ENCODE assay signal across 19 cellular contexts in genomic region chr15:48391950-48392349, GRCh38.
DNase-seq lines count a peak whose midpoint lies in the region; ATAC-seq and TF ChIP-seq lines count a peak whose summit lies in the region.
"Had no signal": no experiment of that assay in that cellular context is flagged by ENCODE, and none has a peak within 500 bp of the region (broad histone marks: within the 10 kb centered on the region; RNA-seq: fewer than 3 reads in every experiment).

No MANE protein-coding gene starts in this region.

- no peak for DNase-seq in A673 (ENCODE audit: low spot score)
- DNase-seq in NCI-H2196 (lab: John Stamatoyannopoulos, UW; ENCODE audit: unreplicated experiment) = peak; percentile 35
- DNase-seq in gastrocnemius medialis = no peak
- no peak for DNase-seq in mucosa of descending colon
- DNase-seq: activated CD4-positive, CD25-positive, alpha-beta regulatory T cell treated with anti-CD3 and anti-CD28 coated beads, Interleukin-2, amount 50 U/mL, for 72 hours; activated CD8-positive, alpha-beta memory T cell treated with anti-CD3 and anti-CD28 coated beads for 24 hours; activated naive CD4-positive, alpha-beta T cell treated with anti-CD3 and anti-CD28 coated beads, Interleukin-2, amount 10 ng/mL, durations not matched to agents 7 days and 5 days; activated T-cell treated with anti-CD3 and anti-CD28 coated beads, Interleukin-2, amount 50 U/mL, for 4 hours; cerebellar nuclear complex; NCI-H1417; NCI-H524 treated with DMSO at 0.1 percent for 48 hours; spleen; stimulated activated CD4-positive, alpha-beta T cell treated with anti-CD3 and anti-CD28 coated beads, Interleukin-4, amount 100 ng/mL, for 24 hours; stimulated activated naive CD8-positive, alpha-beta T cell treated with anti-CD3 and anti-CD28 coated beads, Interleukin-15, amount 100 ng/mL, for 72 hours had no signal

- H3K4me3 ChIP-seq in A673 (ENCODE audit: low read depth, low read length, poor library complexity, severe bottlenecking) = no peak overlapping the region
- no peak overlapping the region for H3K4me3 ChIP-seq in gastroesophageal sphincter
- H3K4me3 ChIP-seq in gastrocnemius medialis = no peak overlapping the region
- H3K4me3 ChIP-seq in mucosa of descending colon = no peak overlapping the region
- H3K4me3 ChIP-seq: psoas muscle, spleen had no signal

- H3K4me1 ChIP-seq in A673 (ENCODE audit: insufficient read depth, low read length, poor library complexity, severe bottlenecking) = peaks cover 28% of the 10 kb centered on the region
- peaks cover 0 to 53% (median 25%) of the 10 kb centered on the region in 3 donors for H3K4me1 ChIP-seq in gastroesophageal sphincter
- H3K4me1 ChIP-seq in gastrocnemius medialis = peaks cover 10 to 26% of the 10 kb centered on the region in 2 donors
- H3K4me1 ChIP-seq in mucosa of descending colon (ENCODE audit: low read depth) = peaks cover 4% of the 10 kb centered on the region
- H3K4me1 ChIP-seq: psoas muscle, spleen had no signal

- no peak for ATAC-seq in gastroesophageal sphincter
- no peak for ATAC-seq in gastrocnemius medialis
- no peak for ATAC-seq in mucosa of descending colon
- ATAC-seq in HG03039 (IDR thresholded peaks at IDR 0.05; ENCODE audit: unreplicated experiment) = no peak
- no peak for ATAC-seq in HG02870 (IDR thresholded peaks at IDR 0.05; ENCODE audit: unreplicated experiment)
- no peak for ATAC-seq in activated CD4-positive, CD25-positive, alpha-beta regulatory T cell treated with anti-CD3 and anti-CD28 coated beads, Interleukin-2, amount 50 U/mL, for 24 hours
- ATAC-seq: activated T-cell treated with anti-CD3 and anti-CD28 coated beads, Interleukin-2, amount 50 U/mL, for 4 hours; stimulated activated naive CD8-positive, alpha-beta T cell treated with anti-CD3 and anti-CD28 coated beads, Interleukin-15, amount 100 ng/mL, for 72 hours had no signal

- H3K27me3 ChIP-seq in A673 (replicated peaks; ENCODE audit: insufficient read depth, low read depth, low read length, poor library complexity) (no peaks in the 10 kb centered on the region), gastroesophageal sphincter (no peaks in the 10 kb centered on the region), gastrocnemius medialis (no peaks in the 10 kb centered on the region)
- H3K27me3 ChIP-seq: spleen had no signal

- CTCF ChIA-PET in A673 (lab: Charles Lee) = no interaction called here

- intact Hi-C loops in A673 (cut with micrococcal nuclease; ENCODE audit: unreplicated experiment) = no loop called here
- intact Hi-C loops in gastrocnemius medialis (cut with DNase I; ENCODE audit: low total_unique reads) = loop anchor here (10.0 kb wide), 1 partner anchor 253 kb away; the partner anchor contains the start of gene FBN1
- intact Hi-C loops in mucosa of descending colon (cut with DNase I, micrococcal nuclease) = no loop called here

- no peaks in the 10 kb centered on the region for H3K9me3 ChIP-seq in A673 (ENCODE audit: low read depth, low read length, poor library complexity, severe bottlenecking)
- H3K9me3 ChIP-seq in gastroesophageal sphincter = no peaks in the 10 kb centered on the region
- no peaks in the 10 kb centered on the region for H3K9me3 ChIP-seq in gastrocnemius medialis
- no peaks in the 10 kb centered on the region for H3K9me3 ChIP-seq in mucosa of descending colon
- H3K9me3 ChIP-seq: psoas muscle, spleen had no signal

- WGBS in gastroesophageal sphincter (ENCODE audit: low coverage in 1 of 2), 2 donors = 91 to 94% methylated on average over 2 of the region's 2 CpGs

- H3K27ac ChIP-seq in A673 (ENCODE audit: low read depth, low read length, poor library complexity, severe bottlenecking) = peak overlapping the region; percentile 1
- H3K27ac ChIP-seq in gastroesophageal sphincter = peak overlapping the region in 3 of 4 donors; percentile 41 to 67 (median 61)
- peak overlapping the region; percentile 58 to 75 (median 70) for H3K27ac ChIP-seq in gastrocnemius medialis
- H3K27ac ChIP-seq: spleen had no signal

- no peak for TF ChIP-seq CTCF in A673 (conservative IDR thresholded peaks at IDR 0.05; ENCODE audit: low read depth, low read length)
- no peak for TF ChIP-seq CTCF in gastroesophageal sphincter (IDR thresholded peaks at IDR 0.05)
- no peak for TF ChIP-seq CTCF in gastrocnemius medialis (IDR thresholded peaks at IDR 0.05 in 4 of 5, conservative IDR thresholded peaks at IDR 0.05 in 1 of 5)
- no peak for TF ChIP-seq CTCF in mucosa of descending colon (IDR thresholded peaks at IDR 0.05)

- POLR2A ChIA-PET in A673 (lab: Charles Lee; ENCODE audit: low non-redundant PET) = no interaction called here

- TF ChIP-seq POLR2A in gastroesophageal sphincter (IDR thresholded peaks at IDR 0.05) (no peak), gastrocnemius medialis (IDR thresholded peaks at IDR 0.05) (no peak)

- TF ChIP-seq EP300 in gastroesophageal sphincter (IDR thresholded peaks at IDR 0.05) = no peak

- BruUV-seq in A673 (replicated peaks; lab: Mats Ljungman, UMichigan) = no TSS peak

- in situ Hi-C loops in gastrocnemius medialis (cut with MboI; ENCODE audit: low sequenced_read_pairs in 4 of 4) = no loop called here

- H3K36me3 ChIP-seq in A673 (ENCODE audit: insufficient read depth, low read length, poor library complexity, severe bottlenecking) (no peaks in the 10 kb centered on the region), gastroesophageal sphincter (no peaks in the 10 kb centered on the region), gastrocnemius medialis (no peaks in the 10 kb centered on the region), mucosa of descending colon (ENCODE audit: low read depth) (no peaks in the 10 kb centered on the region)
- H3K36me3 ChIP-seq: spleen had no signal

Comparison
In these comparisons a context has a peak if more than half of its experiments do, and no peak if none do; other contexts are left out.
1. H3K27ac ChIP-seq: peak in every context shown above with its lines; median percentile 70 in gastrocnemius medialis; 61 in gastroesophageal sphincter; 1 in A673.